Comparison of ENCODE assay signal across 12 cellular contexts in genomic region chr17:1379930-1380313, GRCh38. TPM values are rescaled to one million over a fixed set of nuclear protein-coding genes. Genes with fewer than 3 reads are reported as not detected.
DNase-seq lines count a peak whose midpoint lies in the region; ATAC-seq, FAIRE-seq and TF ChIP-seq lines count a peak whose summit lies in the region.
"Had no signal": no experiment of that assay in that cellular context is flagged by ENCODE, and none has a peak within 500 bp of the region (broad histone marks: within the 10 kb centered on the region; RNA-seq: fewer than 3 reads in every experiment).

No MANE protein-coding gene starts in this region.

- H3K36me3 Mint-ChIP-seq in activated T-helper 2 cell treated with anti-CD3 and anti-CD28 coated beads, Interferon-gamma antibody, Interleukin-2, Interleukin-4, amounts not matched to agents 10 μg/mL and 5 μg/mL and 100 μg/mL, durations not matched to agents 14 hours and 24 hours and 36 hours (ENCODE audit: low read depth) = peaks cover 40% of the 10 kb centered on the region

- H3K9me3 Mint-ChIP-seq in activated T-helper 2 cell treated with anti-CD3 and anti-CD28 coated beads, Interferon-gamma antibody, Interleukin-2, Interleukin-4, amounts not matched to agents 10 μg/mL and 5 μg/mL and 100 μg/mL, durations not matched to agents 14 hours and 24 hours and 36 hours = no peaks in the 10 kb centered on the region
- H3K9me3 Mint-ChIP-seq: neural progenitor cell had no signal

- no peak overlapping the region for H3K4me3 Mint-ChIP-seq in activated T-helper 2 cell treated with anti-CD3 and anti-CD28 coated beads, Interferon-gamma antibody, Interleukin-2, Interleukin-4, amounts not matched to agents 10 μg/mL and 5 μg/mL and 100 μg/mL, durations not matched to agents 14 hours and 24 hours and 36 hours (ENCODE audit: low read depth)
- H3K4me3 Mint-ChIP-seq: neural progenitor cell had no signal

- no peak overlapping the region for H2AFZ ChIP-seq in keratinocyte (ENCODE audit: control insufficient read depth, low read length)
- H2AFZ ChIP-seq: neural progenitor cell had no signal

- peaks cover 92% of the 10 kb centered on the region for H4K20me1 ChIP-seq in keratinocyte (ENCODE audit: control insufficient read depth, extremely low read depth, insufficient read depth, low read length)

- no peak for DNase-seq in right atrium auricular region (ENCODE audit: low spot score)
- DNase-seq in left cardiac atrium = no peak
- DNase-seq in activated T-helper 2 cell treated with anti-CD3 and anti-CD28 coated beads, Interferon-gamma antibody, Interleukin-2, Interleukin-4, amounts not matched to agents 10 μg/mL and 5 μg/mL and 100 μg/mL, durations not matched to agents 14 hours and 24 hours and 36 hours (ENCODE audit: low spot score) = no peak
- DNase-seq in keratinocyte (ENCODE audit: low read depth, low spot score) = no peak
- DNase-seq in transverse colon = no peak
- no peak for DNase-seq in DMS114 treated with DMSO at 0.1 percent for 48 hours (lab: John Stamatoyannopoulos, UW; ENCODE audit: unreplicated experiment)
- DNase-seq: BE2C, NCI-H1092, SIG-M5 had no signal

- dilution Hi-C loops in keratinocyte (cut with MboI; ENCODE audit: extremely low pct_ligation_motif_present, low sequenced_read_pairs) = no loop called here

- H3K4me3 ChIP-seq in right atrium auricular region = no peak overlapping the region
- no peak overlapping the region for H3K4me3 ChIP-seq in keratinocyte (ENCODE audit: control insufficient read depth in 2 of 3, extremely low read depth in 1 of 3, insufficient read depth in 2 of 3, low read depth in 1 of 3, low read length in 3 of 3)
- H3K4me3 ChIP-seq in transverse colon = no peak overlapping the region
- H3K4me3 ChIP-seq: neural progenitor cell had no signal

- intact Hi-C loops in left cardiac atrium (cut with DNase I) (no loop called here), transverse colon (cut with DNase I; ENCODE audit: low total_unique reads) (no loop called here)
- intact Hi-C loops in activated T-helper 2 cell treated with anti-CD3 and anti-CD28 coated beads, Interferon-gamma antibody, Interleukin-2, Interleukin-4, amounts not matched to agents 10 μg/mL and 5 μg/mL and 100 μg/mL, durations not matched to agents 14 hours and 24 hours and 36 hours (cut with micrococcal nuclease) = no loop called here

- H3K9ac ChIP-seq in keratinocyte (ENCODE audit: control insufficient read depth, extremely low read depth, insufficient read depth, low read length) = no peak overlapping the region
- H3K9ac ChIP-seq: neural progenitor cell had no signal

- peak overlapping the region; percentile 6 for H3K27ac Mint-ChIP-seq in activated T-helper 2 cell treated with anti-CD3 and anti-CD28 coated beads, Interferon-gamma antibody, Interleukin-2, Interleukin-4, amounts not matched to agents 10 μg/mL and 5 μg/mL and 100 μg/mL, durations not matched to agents 14 hours and 24 hours and 36 hours
- H3K27ac Mint-ChIP-seq: neural progenitor cell had no signal

- H3K79me2 ChIP-seq in keratinocyte (ENCODE audit: control insufficient read depth, insufficient read depth, low read length) = peaks cover 99% of the 10 kb centered on the region

- H3K27me3 Mint-ChIP-seq in activated T-helper 2 cell treated with anti-CD3 and anti-CD28 coated beads, Interferon-gamma antibody, Interleukin-2, Interleukin-4, amounts not matched to agents 10 μg/mL and 5 μg/mL and 100 μg/mL, durations not matched to agents 14 hours and 24 hours and 36 hours (ENCODE audit: low read depth) = no peaks in the 10 kb centered on the region

- no peaks in the 10 kb centered on the region for H3K9me3 ChIP-seq in right atrium auricular region
- no peaks in the 10 kb centered on the region for H3K9me3 ChIP-seq in keratinocyte (ENCODE audit: control insufficient read depth, low read depth, low read length)
- no peaks in the 10 kb centered on the region for H3K9me3 ChIP-seq in transverse colon
- H3K9me3 ChIP-seq: BE2C had no signal

- no peaks in the 10 kb centered on the region for H3K36me3 ChIP-seq in right atrium auricular region
- H3K36me3 ChIP-seq in keratinocyte (ENCODE audit: control insufficient read depth in 2 of 2, extremely low read depth in 1 of 2, insufficient read depth in 2 of 2, low read length in 2 of 2) = peaks cover 5 to 11% of the 10 kb centered on the region in 2 experiments
- H3K36me3 ChIP-seq in transverse colon = no peaks in the 10 kb centered on the region
- H3K36me3 ChIP-seq: neural progenitor cell had no signal

- peaks cover 8% of the 10 kb centered on the region for H3K9me1 ChIP-seq in keratinocyte (ENCODE audit: control insufficient read depth, extremely low read depth, insufficient read depth, low read length)

- in situ Hi-C loops in transverse colon (cut with MboI; ENCODE audit: low pct_ligation_motif_present in 1 of 4, low pct_unique_long_range_greater_than_20kb in 1 of 4, low sequenced_read_pairs in 3 of 4) = loop anchor here in 1 of 4 donors (10.0 to 25.0 kb wide), 2 partner anchors 65 to 132 kb away; partner anchors contain the start of gene INPP5K

- no peak for FAIRE-seq in keratinocyte (lab: Jason Lieb, UNC)

- H3K4me1 ChIP-seq in right atrium auricular region = peaks cover 0 to 97% of the 10 kb centered on the region in 2 donors
- peaks cover 22% of the 10 kb centered on the region for H3K4me1 ChIP-seq in keratinocyte (ENCODE audit: control insufficient read depth, extremely low read depth, insufficient read depth, low read length)
- H3K4me1 ChIP-seq in transverse colon = peaks cover 61 to 97% (median 84%) of the 10 kb centered on the region in 4 donors
- H3K4me1 ChIP-seq: BE2C, neural progenitor cell had no signal

- no peak for TF ChIP-seq CTCF in right atrium auricular region (IDR thresholded peaks at IDR 0.05)
- no peak for TF ChIP-seq CTCF in keratinocyte (optimal IDR thresholded peaks at IDR 0.05 in 1 of 3, IDR thresholded peaks at IDR 0.05 in 1 of 3, conservative IDR thresholded peaks at IDR 0.05 in 1 of 3; ENCODE audit: extremely low read depth in 1 of 3, insufficient read depth in 2 of 3, low read length in 3 of 3)
- TF ChIP-seq CTCF in transverse colon (IDR thresholded peaks at IDR 0.05) = no peak

- H3K27me3 ChIP-seq in right atrium auricular region = no peaks in the 10 kb centered on the region
- H3K27me3 ChIP-seq in keratinocyte (ENCODE audit: control insufficient read depth, extremely low read depth, insufficient read depth, low read length) = no peaks in the 10 kb centered on the region
- H3K27me3 ChIP-seq in transverse colon = no peaks in the 10 kb centered on the region
- H3K27me3 ChIP-seq: BE2C, neural progenitor cell had no signal

- H3K4me2 ChIP-seq in keratinocyte (ENCODE audit: control insufficient read depth, extremely low read depth, insufficient read depth, low read depth, low read length) = peak overlapping the region; percentile 8
- H3K4me2 ChIP-seq: neural progenitor cell had no signal

- no peak for TF ChIP-seq EP300 in transverse colon (IDR thresholded peaks at IDR 0.05; ENCODE audit: low read depth)

- peaks cover 54% of the 10 kb centered on the region for H3K4me1 Mint-ChIP-seq in activated T-helper 2 cell treated with anti-CD3 and anti-CD28 coated beads, Interferon-gamma antibody, Interleukin-2, Interleukin-4, amounts not matched to agents 10 μg/mL and 5 μg/mL and 100 μg/mL, durations not matched to agents 14 hours and 24 hours and 36 hours (ENCODE audit: low read depth)

- ATAC-seq in left cardiac atrium (no peak), HG03439 (IDR thresholded peaks at IDR 0.05; ENCODE audit: unreplicated experiment) (no peak), HG03354 (IDR thresholded peaks at IDR 0.05; ENCODE audit: poor library complexity, severe bottlenecking, unreplicated experiment) (no peak)

- WGBS in transverse colon (ENCODE audit: low coverage in 1 of 2), 2 donors = 0 to 46% methylated on average over 1 to 10 of the region's 10 CpGs

- TF ChIP-seq POLR2A in transverse colon (IDR thresholded peaks at IDR 0.05) = no peak

- peak overlapping the region; percentile 34 to 51 for H3K27ac ChIP-seq in right atrium auricular region
- H3K27ac ChIP-seq in keratinocyte (ENCODE audit: control insufficient read depth, insufficient read depth, low read length) = peak overlapping the region; percentile 54
- peak overlapping the region; percentile 20 to 80 (median 58) for H3K27ac ChIP-seq in transverse colon
- H3K27ac ChIP-seq: neural progenitor cell had no signal

RNA-seq across cellular contexts. Expression of gene YWHAE, which starts 20.1 kb away (rescaled TPM):
- total RNA-seq in right atrium auricular region = 100 to 1,000 TPM; 655 to 703 TPM
- 100 to 1,000 TPM; 491 to 596 TPM for total RNA-seq in left cardiac atrium
- total RNA-seq in activated T-helper 2 cell treated with anti-CD3 and anti-CD28 coated beads, Interferon-gamma antibody, Interleukin-2, Interleukin-4, amounts not matched to agents 10 μg/mL and 5 μg/mL and 100 μg/mL, durations not matched to agents 14 hours and 24 hours and 36 hours = 499 and 501 TPM in 2 replicates
- polyA plus RNA-seq in keratinocyte = 468 to 1,322 TPM (median 739 TPM) in 3 replicates
- polyA plus RNA-seq in keratinocyte (2011; ENCODE audit: low read depth) = 1,692 TPM
- 729 and 842 TPM in 2 replicates for polyA plus RNA-seq in keratinocyte (2011; cell fraction: cytosol; rRNA removed)
- 360 and 563 TPM in 2 replicates for polyA plus RNA-seq in keratinocyte (2011; cell fraction: nucleus; rRNA removed)
- 665 and 1,046 TPM in 2 replicates for polyA plus RNA-seq in keratinocyte (2012; ENCODE audit: low replicate concordance)
- polyA minus RNA-seq in keratinocyte = 144 to 656 TPM (median 449 TPM) in 3 replicates
- 1,051 TPM for polyA minus RNA-seq in keratinocyte (2011; cell fraction: cytosol; rRNA and poly(A)+ RNA removed)
- polyA minus RNA-seq in keratinocyte (2011; cell fraction: nucleus; rRNA and poly(A)+ RNA removed) = 134 and 185 TPM in 2 replicates
- total RNA-seq in transverse colon = 1,000 to 10,000 TPM in 1 of 4 donors, 100 to 1,000 TPM in 3; 158 to 2,397 (median 594) TPM
